ENCODE assay signal across 20 cellular contexts in genomic region chr9:134655591-134656333, GRCh38. TPM values are rescaled to one million over a fixed set of nuclear protein-coding genes. Genes with fewer than 3 reads are reported as not detected.
DNase-seq lines count a peak whose midpoint lies in the region; ATAC-seq and TF ChIP-seq lines count a peak whose summit lies in the region.
"Had no signal": no experiment of that assay in that cellular context is flagged by ENCODE, and none has a peak within 500 bp of the region (broad histone marks: within the 10 kb centered on the region; RNA-seq: fewer than 3 reads in every experiment).

No MANE protein-coding gene starts in this region.

- TF ChIP-seq POLR2A in HCT116 (IDR thresholded peaks at IDR 0.05; ENCODE audit: borderline replicate concordance, extremely low read depth, insufficient read depth, insufficient read length), result no peak

- ATAC-seq in HCT116 (peak; percentile 33), esophagus mucosa (peak; percentile 14), sciatic nerve (no peak)
- ATAC-seq: natural killer cell had no signal

- RAD21 ChIA-PET in HCT116 (lab: Charles Lee; ENCODE audit: low non-redundant PET in 1 of 2, low total read pairs in 2 of 2, uncharacterized antibody in 2 of 2, unreplicated experiment in 2 of 2), result no interaction called here

- H3K27me3 ChIP-seq in BE2C (no peaks in the 10 kb centered on the region), HCT116 (ENCODE audit: insufficient read depth, low read length) (no peaks in the 10 kb centered on the region)
- H3K27me3 ChIP-seq: suprapubic skin had no signal

- TF ChIP-seq CTCF in BE2C (IDR thresholded peaks at IDR 0.05; ENCODE audit: low read depth, low read length), result no peak
- no peak for TF ChIP-seq CTCF in HCT116 (IDR thresholded peaks at IDR 0.05 in 2 of 3, conservative IDR thresholded peaks at IDR 0.05 in 1 of 3; ENCODE audit: borderline replicate concordance in 1 of 3, insufficient read depth in 1 of 3, low read depth in 2 of 3, low read length in 2 of 3)

- H3K4me1 ChIP-seq in BE2C, result no peaks in the 10 kb centered on the region
- no peaks in the 10 kb centered on the region for H3K4me1 ChIP-seq in HCT116 (ENCODE audit: control insufficient read depth in 1 of 2, insufficient read depth in 2 of 2, low read length in 2 of 2)

- no peaks in the 10 kb centered on the region for H3K79me2 ChIP-seq in HCT116 (ENCODE audit: insufficient read depth, low read length)

- POLR2A ChIA-PET in HCT116 (lab: Charles Lee), result no interaction called here

- TF ChIP-seq RAD21 in HCT116 (IDR thresholded peaks at IDR 0.05; ENCODE audit: low read depth), result peak; percentile 22; the same call in 1 of the 2 replicates

- no peak overlapping the region for H3K9ac ChIP-seq in HCT116 (ENCODE audit: low read length)

- H3K27ac ChIP-seq in HCT116 (ENCODE audit: low read depth, low read length), result no peak overlapping the region
- H3K27ac ChIP-seq: skin epidermis, suprapubic skin had no signal

- DNase-seq in BE2C (peak; percentile 17), HCT116 (ENCODE audit: low read depth, low spot score) (no peak), sciatic nerve (ENCODE audit: low spot score) (peak; percentile 51), NCI-H2171 treated with DMSO at 0.1 percent for 48 hours (lab: John Stamatoyannopoulos, UW) (no peak), RKO (ENCODE audit: low spot score) (no peak), NCI-H2107 treated with DMSO at 0.1 percent for 48 hours (lab: John Stamatoyannopoulos, UW; ENCODE audit: unreplicated experiment) (no peak)
- DNase-seq: activated CD4-positive, CD25-positive, alpha-beta regulatory T cell treated with anti-CD3 and anti-CD28 coated beads, Interleukin-2, amount 50 U/mL, for 72 hours; CD8-positive, alpha-beta memory T cell; DMS79 treated with DMSO at 0.1 percent for 48 hours; hippocampal formation; Kasumi-1; natural killer cell; NCI-H1417 treated with DMSO at 0.1 percent for 48 hours; NCI-H2171; OCI-M1; T1000 had no signal

- H3K36me3 ChIP-seq in BE2C, result no peaks in the 10 kb centered on the region
- no peaks in the 10 kb centered on the region for H3K36me3 ChIP-seq in HCT116 (ENCODE audit: control insufficient read depth in 1 of 2, insufficient read depth in 2 of 2, low read length in 2 of 2)
- H3K36me3 ChIP-seq: suprapubic skin had no signal

- H3K9me2 ChIP-seq in HCT116 (ENCODE audit: insufficient read depth), result no peaks in the 10 kb centered on the region

- H2AFZ ChIP-seq in HCT116 (ENCODE audit: low read depth, low read length, poor library complexity, severe bottlenecking), result no peak overlapping the region

- H4K20me1 ChIP-seq in HCT116 (ENCODE audit: insufficient read depth), result no peaks in the 10 kb centered on the region

- no peak overlapping the region for H3K4me2 ChIP-seq in HCT116 (ENCODE audit: low read length)

- H3K4me3 ChIP-seq in BE2C (ENCODE audit: low read depth, low read length) (no peak overlapping the region), HCT116 (replicated peaks in 1 of 2; ENCODE audit: low read depth in 1 of 2, low read length in 2 of 2) (no peak overlapping the region)
- H3K4me3 ChIP-seq: skin epidermis, suprapubic skin had no signal

- BruUV-seq in HCT116 (replicated peaks; lab: Mats Ljungman, UMichigan), result no TSS peak

- CTCF ChIA-PET in HCT116 (lab: Charles Lee), result interaction anchor here (0.5 to 1.8 kb wide), 3 partner anchors 9 to 631 kb away, joined by 3 to 13 read pairs (median 4); partner anchors contain the start of gene BRD3OS

- intact Hi-C loops in HCT116 (cut with micrococcal nuclease), result loop anchor here (1.0 kb wide), 1 partner anchor 206 kb away; no protein-coding TSS in a partner anchor
- intact Hi-C loops in sciatic nerve (cut with DNase I), result no loop called here

- H3K9me3 ChIP-seq in BE2C (peaks cover 5% of the 10 kb centered on the region; the same call in 1 of the 2 replicates), HCT116 (ENCODE audit: control insufficient read depth in 1 of 2, insufficient read depth in 1 of 2, low read depth in 1 of 2, low read length in 2 of 2) (peaks cover 7 to 9% of the 10 kb centered on the region in 2 experiments; a peak in 2 of 4 replicates)
- H3K9me3 ChIP-seq: suprapubic skin had no signal

TF ChIP-seq in HCT116, 20 proteins besides CTCF, POLR2A, EP300 and RAD21:
- TF ChIP-seq JUND (IDR thresholded peaks at IDR 0.05) (no peak), ZNF274 (IDR thresholded peaks at IDR 0.05; ENCODE audit: low read depth, low read length) (no peak), ATF3 (IDR thresholded peaks at IDR 0.05) (no peak), ELF1 (IDR thresholded peaks at IDR 0.05; ENCODE audit: borderline replicate concordance, low read depth) (no peak), SP1 (IDR thresholded peaks at IDR 0.05; ENCODE audit: low read depth) (no peak), TCF7L2 (IDR thresholded peaks at IDR 0.05; ENCODE audit: borderline replicate concordance, extremely low read depth, insufficient read depth, insufficient read length) (no peak), SRF (IDR thresholded peaks at IDR 0.05; ENCODE audit: low read depth) (no peak), EGR1 (IDR thresholded peaks at IDR 0.05; ENCODE audit: low read depth) (no peak), EZH2 (IDR thresholded peaks at IDR 0.05) (no peak), SIN3A (IDR thresholded peaks at IDR 0.05; ENCODE audit: low read depth) (no peak), EZH2phosphoT487 (IDR thresholded peaks at IDR 0.05; ENCODE audit: borderline replicate concordance) (no peak), MAX (IDR thresholded peaks at IDR 0.05) (no peak)

RNA-seq across cellular contexts. Expression of gene COL5A1, which starts 14.2 kb away (rescaled TPM):
- polyA plus RNA-seq in BE2C (2012; ENCODE audit: insufficient read depth, insufficient read length, low read depth), result 2.0 TPM
- total RNA-seq in HCT116 (2021; ENCODE audit: unreplicated experiment), result 0.30 TPM
- polyA plus RNA-seq in HCT116 (2012), result 0.02 and 0.04 TPM in 2 replicates
- 3.3 TPM for total RNA-seq in esophagus mucosa
- total RNA-seq in sciatic nerve, result 79.4 TPM
- total RNA-seq: activated T-helper 2 cell treated with anti-CD3 and anti-CD28 coated beads, Interferon-gamma antibody, Interleukin-2, Interleukin-4, amounts not matched to agents 10 μg/mL and 5 μg/mL and 100 μg/mL, durations not matched to agents 14 hours and 24 hours and 36 hours had no signal

Comparison
In these comparisons a context has a peak if more than half of its experiments do, and no peak if none do; other contexts are left out.
1. DNase-seq: peak in BE2C (single experiment) and sciatic nerve (single experiment); none in HCT116 (single experiment), NCI-H2171 treated with DMSO at 0.1 percent for 48 hours (single experiment), RKO (single experiment) and NCI-H2107 treated with DMSO at 0.1 percent for 48 hours (single experiment).
2. RNA of gene COL5A1, which starts 14.2 kb away (total RNA-seq): 79.4 TPM in sciatic nerve (single experiment); 3.3 TPM in esophagus mucosa (single experiment) and 0.30 TPM in HCT116 (single experiment); every median in the first group is over 10 times any median in the second.